In genomic region chr7:26156454-26157365, GRCh38 we compare ENCODE assay signal across 9 cellular contexts. TPM values are rescaled to one million over a fixed set of nuclear protein-coding genes. Genes with fewer than 3 reads are reported as not detected.
DNase-seq lines count a peak whose midpoint lies in the region; ATAC-seq, FAIRE-seq and TF ChIP-seq lines count a peak whose summit lies in the region.
"Had no signal": no experiment of that assay in that cellular context is flagged by ENCODE, and none has a peak within 500 bp of the region (broad histone marks: within the 10 kb centered on the region; RNA-seq: fewer than 3 reads in every experiment).

No MANE protein-coding gene starts in this region.

- CTCF ChIA-PET in CD8-positive, alpha-beta T cell (lab: Charles Lee) = interaction anchor here (1.0 to 2.2 kb wide), 3 partner anchors 25 to 72 kb away, joined by 3 to 10 read pairs (median 3); no protein-coding TSS in a partner anchor

- no peaks in the 10 kb centered on the region for H3K27me3 Mint-ChIP-seq in CD8-positive, alpha-beta T cell (ENCODE audit: low read depth)
- no peaks in the 10 kb centered on the region for H3K27me3 Mint-ChIP-seq in naive B cell

- peaks cover 51% of the 10 kb centered on the region for H3K4me1 Mint-ChIP-seq in CD8-positive, alpha-beta T cell (ENCODE audit: low read depth)
- H3K4me1 Mint-ChIP-seq in naive B cell = peaks cover 41 to 64% (median 47%) of the 10 kb centered on the region in 3 donors

- POLR2A ChIA-PET in CD8-positive, alpha-beta T cell (lab: Charles Lee) = interaction anchor here (1.2 to 6.0 kb wide), 3 partner anchors 29 to 41 kb away, joined by 3 to 56 read pairs (median 3); partner anchors contain the start of genes CBX3 and HNRNPA2B1

- no peaks in the 10 kb centered on the region for H3K9me3 Mint-ChIP-seq in CD8-positive, alpha-beta T cell
- H3K9me3 Mint-ChIP-seq in naive B cell = no peaks in the 10 kb centered on the region

- peak; percentile 41 for ATAC-seq in CD8-positive, alpha-beta T cell
- ATAC-seq in naive B cell (ENCODE audit: low read depth in 2 of 2) (peak; percentile 77), HG02571 (IDR thresholded peaks at IDR 0.05; ENCODE audit: unreplicated experiment) (no peak)

- no peak overlapping the region for H3K4me3 ChIP-seq in CD8-positive, alpha-beta T cell (ENCODE audit: low read depth, low read length)
- peak overlapping the region; percentile 29 for H3K4me3 ChIP-seq in SJSA1
- peak overlapping the region; percentile 2 for H3K4me3 ChIP-seq in astrocyte of the spinal cord (ENCODE audit: low read depth, low read length)
- H3K4me3 ChIP-seq: right lobe of liver had no signal

- peak in 3 of 7 experiments; percentile 26 to 51 (median 38) for DNase-seq in CD8-positive, alpha-beta T cell
- DNase-seq in H54 (ENCODE audit: insufficient read length, low spot score) = peak; percentile 57
- DNase-seq in SJSA1 (ENCODE audit: low read depth in 1 of 2, low spot score in 2 of 2) = peak; percentile 76 to 88
- peak; percentile 95 for DNase-seq in astrocyte of the spinal cord (ENCODE audit: low read depth, low spot score)
- DNase-seq in naive B cell = peak; percentile 62
- no peak for DNase-seq in GDM1 (lab: John Stamatoyannopoulos, UW)
- no peak for DNase-seq in posterior cingulate gyrus
- DNase-seq: right lobe of liver had no signal

- FAIRE-seq in H54 (lab: Jason Lieb, UNC) = peak; percentile 64

- no peaks in the 10 kb centered on the region for H3K36me3 ChIP-seq in CD8-positive, alpha-beta T cell (ENCODE audit: insufficient read depth, low read length)
- no peaks in the 10 kb centered on the region for H3K36me3 ChIP-seq in SJSA1
- H3K36me3 ChIP-seq: right lobe of liver had no signal

- H3K36me3 Mint-ChIP-seq in CD8-positive, alpha-beta T cell = peaks cover 3% of the 10 kb centered on the region
- H3K36me3 Mint-ChIP-seq in naive B cell = no peaks in the 10 kb centered on the region

- H3K27ac Mint-ChIP-seq in CD8-positive, alpha-beta T cell = peak overlapping the region; percentile 62
- peak overlapping the region in 5 of 6 donors; percentile 75 to 97 (median 82) for H3K27ac Mint-ChIP-seq in naive B cell

- no peaks in the 10 kb centered on the region for H3K9me3 ChIP-seq in CD8-positive, alpha-beta T cell (ENCODE audit: low read length)
- H3K9me3 ChIP-seq in SJSA1 (replicated peaks) = no peaks in the 10 kb centered on the region
- H3K9me3 ChIP-seq: right lobe of liver had no signal

- in situ Hi-C loops in astrocyte of the spinal cord (cut with HindIII; ENCODE audit: low sequenced_read_pairs) = no loop called here

- H3K4me1 ChIP-seq in CD8-positive, alpha-beta T cell (ENCODE audit: insufficient read depth, low read length) = peaks cover 30% of the 10 kb centered on the region
- peaks cover 71% of the 10 kb centered on the region for H3K4me1 ChIP-seq in SJSA1 (replicated peaks)

- TF ChIP-seq CTCF in CD8-positive, alpha-beta T cell (IDR thresholded peaks at IDR 0.05) = no peak
- TF ChIP-seq CTCF in astrocyte of the spinal cord (IDR thresholded peaks at IDR 0.05; ENCODE audit: low read depth, low read length) = no peak

- no peak overlapping the region for H3K27ac ChIP-seq in CD8-positive, alpha-beta T cell (ENCODE audit: low read depth, low read length)
- peak overlapping the region; percentile 97 for H3K27ac ChIP-seq in SJSA1
- H3K27ac ChIP-seq: right lobe of liver had no signal

- TF ChIP-seq POLR2A in H54 (IDR thresholded peaks at IDR 0.05; ENCODE audit: low read depth, low read length) = no peak

- peak overlapping the region; percentile 40 for H3K4me3 Mint-ChIP-seq in CD8-positive, alpha-beta T cell
- peak overlapping the region; percentile 53 to 88 (median 71) for H3K4me3 Mint-ChIP-seq in naive B cell

- intact Hi-C loops in CD8-positive, alpha-beta T cell (cut with DNase I, micrococcal nuclease) = no loop called here
- intact Hi-C loops in posterior cingulate gyrus (cut with DNase I) = no loop called here

- H3K27me3 ChIP-seq in CD8-positive, alpha-beta T cell (ENCODE audit: insufficient read depth, low read length) = no peaks in the 10 kb centered on the region
- H3K27me3 ChIP-seq in SJSA1 (replicated peaks) = no peaks in the 10 kb centered on the region
- H3K27me3 ChIP-seq: right lobe of liver had no signal

RNA-seq across cellular contexts. Expression of gene NFE2L3, which starts 4.7 kb away (rescaled TPM):
- under 1 TPM; 0.43 to 0.50 TPM for total RNA-seq in CD8-positive, alpha-beta T cell
- total RNA-seq in SJSA1 (2014; rRNA removed; shearing (Covaris generic)) = 14.4 and 17.1 TPM in 2 replicates
- polyA plus RNA-seq in naive B cell (ENCODE audit: low read depth in 6 of 6) = 1 to 10 TPM in 5 of 6 donors, under 1 TPM in 1; 0.93 to 4.1 (median 2.4) TPM

RNA-seq across cellular contexts. Expression of gene HNRNPA2B1, which starts 43.8 kb away (rescaled TPM):
- total RNA-seq in CD8-positive, alpha-beta T cell = 100 to 1,000 TPM; 241 to 247 TPM
- 327 and 364 TPM in 2 replicates for total RNA-seq in SJSA1 (2014; rRNA removed; shearing (Covaris generic))
- polyA plus RNA-seq in naive B cell (ENCODE audit: low read depth in 6 of 6) = 100 to 1,000 TPM; 585 to 820 (median 621) TPM

RNA-seq across cellular contexts. Expression of gene CBX3, which starts 44.8 kb away (rescaled TPM):
- total RNA-seq in CD8-positive, alpha-beta T cell = 100 to 1,000 TPM; 103 to 106 TPM
- total RNA-seq in SJSA1 (2014; rRNA removed; shearing (Covaris generic)) = 231 and 246 TPM in 2 replicates
- 100 to 1,000 TPM in 2 of 6 donors, 10 to 100 TPM in 4; 83.0 to 153 (median 94.2) TPM for polyA plus RNA-seq in naive B cell (ENCODE audit: low read depth in 6 of 6)

Comparison
In these comparisons a context has a peak if more than half of its experiments do, and no peak if none do; other contexts are left out.
1. DNase-seq: peak in H54 (single experiment), SJSA1 (2 of 2), astrocyte of the spinal cord (single experiment) and naive B cell (single experiment); none in GDM1 (single experiment) and posterior cingulate gyrus (0 of 10).
2. RNA of gene NFE2L3, which starts 4.7 kb away (total RNA-seq): 14.4 to 17.1 TPM in SJSA1; 0.43 to 0.50 TPM in CD8-positive, alpha-beta T cell; every median in the first group is over 10 times any median in the second.